Comparison of ENCODE assay signal across 9 cellular contexts in the genomic region with DNA sequence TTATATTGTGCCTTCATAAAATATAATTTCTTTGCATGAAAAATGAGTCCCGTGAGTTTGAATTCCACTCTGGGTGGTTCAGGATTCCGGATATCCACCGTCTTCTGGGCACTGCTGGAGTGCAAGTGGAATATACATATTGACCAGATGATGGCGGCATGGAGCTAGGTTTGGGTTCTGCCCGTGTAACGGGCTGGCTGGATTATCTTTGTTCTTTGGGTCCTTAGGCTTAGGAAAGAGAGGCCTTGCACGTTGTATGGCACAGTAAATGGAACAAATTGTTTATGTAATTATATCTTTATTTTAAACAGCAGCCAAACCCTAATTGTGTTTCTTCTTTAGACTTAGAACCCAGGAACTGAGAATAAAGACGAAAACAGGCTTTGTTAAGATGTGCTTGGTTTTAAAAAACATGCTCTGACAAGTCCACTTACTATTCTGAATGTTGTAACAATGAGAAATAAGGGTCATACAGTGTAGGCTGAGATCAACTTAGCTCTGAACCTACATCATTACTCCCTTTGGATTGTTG. TPM values are rescaled to one million over a fixed set of nuclear protein-coding genes. Genes with fewer than 3 reads are reported as not detected.
A peak's percentile ranks its signal among the peaks of the same experiment; 100 is the strongest.
DNase-seq lines count a peak whose midpoint lies in the region; ATAC-seq and TF ChIP-seq lines count a peak whose summit lies in the region.
"Had no signal": no experiment of that assay in that cellular context is flagged by ENCODE, and none has a peak within 500 bp of the region (broad histone marks: within the 10 kb centered on the region; RNA-seq: fewer than 3 reads in every experiment).

No MANE protein-coding gene starts in this region.

- H3K4me1 Mint-ChIP-seq in T-helper 17 cell = peaks cover 9% of the 10 kb centered on the region

- H3K9ac ChIP-seq in skeletal muscle satellite cell (ENCODE audit: low read depth, low read length) = peak overlapping the region; percentile 40
- H3K9ac ChIP-seq: BLaER1 had no signal

- H3K27ac ChIP-seq in ascending aorta = no peak overlapping the region
- H3K27ac ChIP-seq: BLaER1 had no signal

- H3K36me3 ChIP-seq in ascending aorta (no peaks in the 10 kb centered on the region), skeletal muscle satellite cell (ENCODE audit: insufficient read depth, low read length) (no peaks in the 10 kb centered on the region)
- H3K36me3 ChIP-seq: BLaER1 had no signal

- no peak overlapping the region for H3K27ac Mint-ChIP-seq in T-helper 17 cell

- H3K4me1 ChIP-seq in ascending aorta (peaks cover 0 to 8% of the 10 kb centered on the region in 2 donors), skeletal muscle satellite cell (ENCODE audit: control insufficient read depth, insufficient read depth, low read length) (peaks cover 15% of the 10 kb centered on the region)
- H3K4me1 ChIP-seq: BLaER1 had no signal

- H3K4me3 Mint-ChIP-seq in T-helper 17 cell = no peak overlapping the region

- no peaks in the 10 kb centered on the region for H3K27me3 ChIP-seq in ascending aorta
- no peaks in the 10 kb centered on the region for H3K27me3 ChIP-seq in skeletal muscle satellite cell (ENCODE audit: control insufficient read depth, insufficient read depth, low read length)
- H3K27me3 ChIP-seq: BLaER1 had no signal

- H3K9me3 ChIP-seq in T-helper 17 cell (ENCODE audit: control insufficient read depth, low read length, poor library complexity, severe bottlenecking) = no peaks in the 10 kb centered on the region
- no peaks in the 10 kb centered on the region for H3K9me3 ChIP-seq in ascending aorta
- H3K9me3 ChIP-seq in skeletal muscle satellite cell (replicated peaks; ENCODE audit: low read length) = no peaks in the 10 kb centered on the region
- H3K9me3 ChIP-seq: BLaER1 had no signal

- peaks cover 6% of the 10 kb centered on the region for H3K36me3 Mint-ChIP-seq in T-helper 17 cell (ENCODE audit: low read depth)

- ATAC-seq in HG02870 (IDR thresholded peaks at IDR 0.05; ENCODE audit: unreplicated experiment) (peak; percentile 98), T-helper 17 cell (peak; percentile 94)

- peak; percentile 71 for DNase-seq in NCI-H1436 (lab: John Stamatoyannopoulos, UW)
- no peak for DNase-seq in NCI-H1436 treated with DMSO at 0.1 percent for 48 hours (lab: John Stamatoyannopoulos, UW)
- DNase-seq in NCI-H187 treated with DMSO at 0.1 percent for 48 hours (lab: John Stamatoyannopoulos, UW) = peak; percentile 83
- DNase-seq in T-helper 17 cell = peak in 2 of 3 donors; percentile 19 to 31
- peak in 1 of 2 donors; percentile 79 for DNase-seq in ascending aorta (ENCODE audit: low spot score in 2 of 2)
- peak; percentile 75 for DNase-seq in hepatic stellate cell (ENCODE audit: low spot score)

- intact Hi-C loops in ascending aorta (cut with DNase I) = loop anchor here (5.0 kb wide), 2 partner anchors 346 to 636 kb away; no protein-coding TSS in a partner anchor

- peak; percentile 72 to 92 (median 79) for TF ChIP-seq CTCF in ascending aorta (IDR thresholded peaks at IDR 0.05)

- H3K4me3 ChIP-seq in ascending aorta (no peak overlapping the region), skeletal muscle satellite cell (ENCODE audit: low read length) (no peak overlapping the region)
- H3K4me3 ChIP-seq: BLaER1 had no signal

- H3K27me3 Mint-ChIP-seq in T-helper 17 cell = peaks cover 35% of the 10 kb centered on the region

- peak overlapping the region; percentile 22 for H3K4me2 ChIP-seq in skeletal muscle satellite cell (ENCODE audit: low read length)
- H3K4me2 ChIP-seq: BLaER1 had no signal

RNA-seq across cellular contexts. Expression of a gene that starts 13.5 kb away (rescaled TPM):
- total RNA-seq in T-helper 17 cell = 10 to 100 TPM; 28.9 to 33.1 TPM
- 67.7 TPM for total RNA-seq in ascending aorta
- total RNA-seq in skeletal muscle satellite cell (2012; rRNA removed) = 51.2 and 56.8 TPM in 2 replicates

RNA-seq across cellular contexts. Expression of a gene that starts 42.8 kb away (rescaled TPM):
- not detected for total RNA-seq in T-helper 17 cell
- not detected for total RNA-seq in ascending aorta
- total RNA-seq in skeletal muscle satellite cell (2012; rRNA removed) = under 0.01 TPM in 1 of 2 replicates, not detected in the other
